Comparison of ENCODE assay signal across 8 cellular contexts in the genomic region with DNA sequence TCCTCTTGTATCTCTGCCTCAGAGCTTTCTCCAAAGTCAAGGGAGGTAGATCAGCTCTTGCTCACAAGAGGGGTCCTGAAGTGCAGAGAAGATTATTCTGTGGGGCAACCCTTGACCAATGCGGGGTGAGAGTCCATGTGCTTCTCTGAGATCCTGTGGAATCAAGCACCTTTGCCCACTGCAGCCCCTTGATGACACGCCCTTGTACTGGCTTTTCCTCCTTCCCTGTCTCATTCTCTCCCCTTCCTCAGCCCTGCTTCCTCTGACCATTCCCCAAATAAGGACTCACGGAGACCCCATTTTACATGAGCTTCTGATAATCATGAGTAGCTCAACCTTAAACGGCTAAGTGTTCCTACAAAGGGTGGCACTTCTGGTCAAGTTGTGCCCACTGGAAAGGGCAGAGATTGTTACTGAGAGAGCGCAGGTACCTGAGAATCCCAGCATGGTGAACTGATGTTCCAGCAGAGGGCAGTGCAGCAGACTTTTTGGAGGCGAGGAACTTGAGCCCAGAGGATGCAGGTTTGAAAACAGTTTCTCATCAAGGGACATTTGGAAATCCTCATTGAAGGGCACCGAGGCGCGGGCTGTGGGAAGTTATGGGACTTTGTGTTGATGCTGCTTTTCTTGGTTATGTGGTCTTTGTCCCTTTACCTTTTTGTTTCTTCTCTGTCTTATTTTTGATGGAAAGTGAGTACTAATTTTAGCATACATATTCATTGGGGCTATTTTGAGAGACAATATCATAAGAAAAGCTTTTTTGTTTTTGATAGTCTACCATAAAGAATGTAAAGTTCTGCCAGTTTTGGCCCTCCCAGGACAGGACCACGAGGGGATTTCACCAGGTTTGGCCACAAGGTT.
DNase-seq lines count a peak whose midpoint lies in the region; ATAC-seq and TF ChIP-seq lines count a peak whose summit lies in the region.

No MANE protein-coding gene starts in this region.

- H3K36me3 ChIP-seq in left ventricle myocardium inferior = no peaks in the 10 kb centered on the region

- H3K4me3 ChIP-seq in left ventricle myocardium inferior (no peak overlapping the region), retinal pigment epithelial cell (ENCODE audit: low read length) (no peak overlapping the region)

- no peaks in the 10 kb centered on the region for H3K27me3 ChIP-seq in left ventricle myocardium inferior (ENCODE audit: low read depth)

- ATAC-seq in GM18508 (IDR thresholded peaks at IDR 0.05; ENCODE audit: insufficient read depth, unreplicated experiment) (peak; percentile 47), HG03064 (IDR thresholded peaks at IDR 0.05; ENCODE audit: low read depth, unreplicated experiment) (peak; percentile 63)

- peaks cover 11% of the 10 kb centered on the region for H3K9me3 ChIP-seq in left ventricle myocardium inferior (replicated peaks)

- intact Hi-C loops in left ventricle myocardium inferior (cut with micrococcal nuclease) = no loop called here

- H3K4me1 ChIP-seq in left ventricle myocardium inferior = peaks cover 5% of the 10 kb centered on the region

- peak; percentile 70 for TF ChIP-seq CTCF in left ventricle myocardium inferior (IDR thresholded peaks at IDR 0.05; ENCODE audit: borderline replicate concordance)
- TF ChIP-seq CTCF in retinal pigment epithelial cell (conservative IDR thresholded peaks at IDR 0.05; ENCODE audit: low read depth, low read length) = peak; percentile 86

- peak; percentile 43 for DNase-seq in AG08395 (ENCODE audit: low spot score)
- peak; percentile 0 for DNase-seq in NCI-H774 (lab: John Stamatoyannopoulos, UW)
- peak; percentile 21 for DNase-seq in activated naive CD4-positive, alpha-beta T cell treated with anti-CD3 and anti-CD28 coated beads, Interleukin-2, amount 50 U/mL, for 16 hours
- DNase-seq in left ventricle myocardium inferior = peak; percentile 18
- DNase-seq in retinal pigment epithelial cell (ENCODE audit: low read depth) = peak; percentile 16
- DNase-seq in NCI-H187 (lab: John Stamatoyannopoulos, UW) = no peak

- no peak overlapping the region for H3K27ac ChIP-seq in left ventricle myocardium inferior (replicated peaks)

Comparison
In these comparisons a context has a peak if more than half of its experiments do, and no peak if none do; other contexts are left out.
1. DNase-seq: peak in AG08395 (single experiment), NCI-H774 (single experiment), activated naive CD4-positive, alpha-beta T cell treated with anti-CD3 and anti-CD28 coated beads, Interleukin-2, amount 50 U/mL, for 16 hours (single experiment), left ventricle myocardium inferior (single experiment) and retinal pigment epithelial cell (single experiment); none in NCI-H187 (0 of 2).